22 cellular contexts compared by ENCODE assay signal in genomic region chr2:6626406-6627012, GRCh38.
A peak's percentile ranks its signal among the peaks of the same experiment; 100 is the strongest.
DNase-seq lines count a peak whose midpoint lies in the region; ATAC-seq and TF ChIP-seq lines count a peak whose summit lies in the region.
"Had no signal": no experiment of that assay in that cellular context is flagged by ENCODE, and none has a peak within 500 bp of the region (broad histone marks: within the 10 kb centered on the region; RNA-seq: fewer than 3 reads in every experiment).

No MANE protein-coding gene starts in this region.

- H3K4me2 ChIP-seq in neuronal stem cell (ENCODE audit: insufficient read depth, low read length, poor library complexity, severe bottlenecking) = no peak overlapping the region
- H3K4me2 ChIP-seq: KMS-11 had no signal

- no peaks in the 10 kb centered on the region for H3K9me3 ChIP-seq in SJCRH30 (replicated peaks)
- H3K9me3 ChIP-seq in neuronal stem cell (replicated peaks in 1 of 2; ENCODE audit: control insufficient read depth in 2 of 2, insufficient read depth in 1 of 2, low read depth in 1 of 2, low read length in 2 of 2) = peaks cover 0 to 9% of the 10 kb centered on the region in 2 donors
- no peaks in the 10 kb centered on the region for H3K9me3 ChIP-seq in ascending aorta
- H3K9me3 ChIP-seq: HAP-1, Peyer's patch, SJSA1 had no signal

- intact Hi-C loops in ascending aorta (cut with DNase I) = no loop called here

- no peak overlapping the region for H3K4ac ChIP-seq in neuronal stem cell (ENCODE audit: low read length)

- H2BK12ac ChIP-seq in neuronal stem cell (ENCODE audit: low read length) = no peak overlapping the region

- no peak overlapping the region for H3K9ac ChIP-seq in neuronal stem cell (ENCODE audit: low read depth, low read length, poor library complexity)
- H3K9ac ChIP-seq: GM23248, KMS-11 had no signal

- no peak overlapping the region for H2BK120ac ChIP-seq in neuronal stem cell (ENCODE audit: low read depth, low read length)

- H3K14ac ChIP-seq in neuronal stem cell (ENCODE audit: low read length) = no peak overlapping the region

- no peak overlapping the region for H3K23ac ChIP-seq in neuronal stem cell (ENCODE audit: low read depth, low read length, poor library complexity)

- no peak overlapping the region for H3K4me3 ChIP-seq in SJCRH30
- H3K4me3 ChIP-seq in choroid plexus epithelial cell (ENCODE audit: low read depth, low read length) = no peak overlapping the region
- H3K4me3 ChIP-seq in neuronal stem cell (ENCODE audit: low read length in 2 of 2) = no peak overlapping the region
- H3K4me3 ChIP-seq in ascending aorta = no peak overlapping the region
- H3K4me3 ChIP-seq: GM12878, GM23248, HAP-1, Peyer's patch, SJSA1 had no signal

- no peaks in the 10 kb centered on the region for H3K27me3 ChIP-seq in SJCRH30
- no peaks in the 10 kb centered on the region for H3K27me3 ChIP-seq in neuronal stem cell (ENCODE audit: control insufficient read depth in 3 of 3, insufficient read depth in 3 of 3, low read depth in 1 of 3, low read length in 3 of 3)
- no peaks in the 10 kb centered on the region for H3K27me3 ChIP-seq in ascending aorta
- H3K27me3 ChIP-seq: Peyer's patch, SJSA1 had no signal

- H2BK5ac ChIP-seq in neuronal stem cell (ENCODE audit: low read length) = no peak overlapping the region

- H3K18ac ChIP-seq in neuronal stem cell (ENCODE audit: low read length) = no peak overlapping the region

- no peak overlapping the region for H2AK5ac ChIP-seq in neuronal stem cell (ENCODE audit: low read depth, low read length)

- H3K36me3 ChIP-seq in SJCRH30 = no peaks in the 10 kb centered on the region
- no peaks in the 10 kb centered on the region for H3K36me3 ChIP-seq in neuronal stem cell (replicated peaks in 1 of 2; ENCODE audit: control insufficient read depth in 2 of 2, insufficient read depth in 2 of 2, low read length in 2 of 2)
- no peaks in the 10 kb centered on the region for H3K36me3 ChIP-seq in ascending aorta
- H3K36me3 ChIP-seq: HAP-1, Peyer's patch, SJSA1 had no signal

- peaks cover 14% of the 10 kb centered on the region for H3K4me1 ChIP-seq in SJCRH30
- H3K4me1 ChIP-seq in neuronal stem cell (ENCODE audit: control insufficient read depth in 2 of 2, insufficient read depth in 1 of 2, low read depth in 1 of 2, low read length in 2 of 2) = peaks cover 1 to 5% of the 10 kb centered on the region in 2 donors
- H3K4me1 ChIP-seq in ascending aorta = no peaks in the 10 kb centered on the region
- H3K4me1 ChIP-seq: HAP-1, Peyer's patch had no signal

- H3K79me1 ChIP-seq in neuronal stem cell (ENCODE audit: low read depth, low read length) = no peaks in the 10 kb centered on the region

- no peak for ATAC-seq in GM18873 (IDR thresholded peaks at IDR 0.05; ENCODE audit: low FRiP score, unreplicated experiment)
- ATAC-seq: GM12878 had no signal

- H2BK15ac ChIP-seq in neuronal stem cell (ENCODE audit: low read length) = no peak overlapping the region

- H4K91ac ChIP-seq in neuronal stem cell (ENCODE audit: low read depth, low read length, poor library complexity) = no peak overlapping the region

- no CpG with 5 or more reads among the region's 8 CpGs for WGBS in neuronal stem cell (ENCODE audit: extremely low coverage in 2 of 2, insufficient read length in 2 of 2, insufficient replicate concordance in 1 of 2), 2 donors

- TF ChIP-seq CTCF in choroid plexus epithelial cell (conservative IDR thresholded peaks at IDR 0.05; ENCODE audit: low read depth, low read length) = no peak
- TF ChIP-seq CTCF in ascending aorta (IDR thresholded peaks at IDR 0.05) = no peak

- peak overlapping the region; percentile 36 for H2AFZ ChIP-seq in neuronal stem cell (ENCODE audit: low read length)
- H2AFZ ChIP-seq: GM23248 had no signal

- DNase-seq in ELR (ENCODE audit: low read depth) (peak; percentile 2), SJCRH30 (peak in 1 of 2 experiments; percentile 34), choroid plexus epithelial cell (ENCODE audit: low read depth) (peak; percentile 36), neuronal stem cell (ENCODE audit: low spot score) (no peak), glomerular visceral epithelial cell (ENCODE audit: extremely low spot score) (no peak), medulla oblongata (ENCODE audit: extremely low spot score) (no peak), ascending aorta (ENCODE audit: low spot score in 2 of 2) (no peak)
- DNase-seq: DMS53, EL, GM23248, NCI-H1105, NCI-H146, NCI-H2029 treated with DMSO at 0.1 percent for 48 hours, NCI-H226, NCI-H524, NCI-H82, Peyer's patch had no signal

- H4K8ac ChIP-seq in neuronal stem cell (ENCODE audit: low read depth, low read length) = no peak overlapping the region

- H3K27ac ChIP-seq in SJCRH30 (peak overlapping the region; percentile 42), neuronal stem cell (replicated peaks; ENCODE audit: low read length) (no peak overlapping the region), ascending aorta (no peak overlapping the region)
- H3K27ac ChIP-seq: GM23248, KMS-11, Peyer's patch, SJSA1 had no signal

Comparison
In these comparisons a context has a peak if more than half of its experiments do, and no peak if none do; other contexts are left out.
1. DNase-seq: peak in ELR (single experiment) and choroid plexus epithelial cell (single experiment); none in neuronal stem cell (single experiment), glomerular visceral epithelial cell (single experiment), medulla oblongata (single experiment) and ascending aorta (0 of 2).